ENCODE assay signal across 8 cellular contexts in the genomic region with DNA sequence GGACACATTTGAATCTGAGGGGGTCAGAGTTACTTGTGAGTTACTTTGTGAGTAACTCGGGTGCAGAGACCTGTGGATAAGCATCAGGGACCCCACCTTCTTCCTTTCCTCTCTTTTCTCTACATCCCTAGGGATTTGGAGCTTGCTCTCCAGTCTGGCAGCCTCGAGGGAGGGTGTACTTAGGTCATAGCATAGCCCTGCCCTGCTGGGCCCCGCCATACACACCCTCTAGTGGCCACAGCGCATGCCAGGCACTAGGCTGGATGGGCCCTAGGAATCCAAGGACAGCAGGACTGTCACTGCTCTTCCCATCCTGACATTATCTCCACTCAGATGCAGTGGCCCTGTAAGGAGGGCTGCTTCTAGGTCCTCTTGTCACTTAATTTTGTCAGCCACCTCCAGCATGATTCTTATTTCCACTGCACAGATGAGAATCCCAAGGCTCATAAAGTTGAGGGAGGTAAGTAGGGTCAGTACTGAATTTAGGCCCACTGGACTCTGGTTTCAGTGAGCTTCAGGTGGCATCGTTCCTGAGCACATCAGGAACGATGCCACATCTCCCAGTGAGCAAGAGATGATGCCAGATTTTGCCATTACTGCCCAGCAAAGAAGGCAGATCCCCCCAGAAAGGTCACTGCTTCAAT. TPM values are rescaled to one million over a fixed set of nuclear protein-coding genes. Genes with fewer than 3 reads are reported as not detected.
DNase-seq lines count a peak whose midpoint lies in the region; ATAC-seq and TF ChIP-seq lines count a peak whose summit lies in the region.

No MANE protein-coding gene starts in this region.

- peak; percentile 38 to 48 (median 47) for TF ChIP-seq CTCF in ovary (IDR thresholded peaks at IDR 0.05)
- peak in 1 of 2 donors; percentile 72 for TF ChIP-seq CTCF in suprapubic skin (IDR thresholded peaks at IDR 0.05)

- no peaks in the 10 kb centered on the region for H3K9me3 ChIP-seq in ovary
- no peaks in the 10 kb centered on the region for H3K9me3 ChIP-seq in suprapubic skin

- no peak for TF ChIP-seq EP300 in ovary (IDR thresholded peaks at IDR 0.05)
- TF ChIP-seq EP300 in suprapubic skin (IDR thresholded peaks at IDR 0.05), result no peak

- no peak overlapping the region for H3K4me3 ChIP-seq in ovary
- H3K4me3 ChIP-seq in suprapubic skin, result no peak overlapping the region

- intact Hi-C loops in ovary (cut with DNase I), result no loop called here

- H3K27ac ChIP-seq in ovary (no peak overlapping the region), suprapubic skin (no peak overlapping the region)

- 34 to 46% (median 43%) methylated on average over 6 of the region's 6 CpGs for WGBS in ovary, 3 donors
- 42% methylated on average over 6 of the region's 6 CpGs for WGBS in suprapubic skin

- H3K4me1 ChIP-seq in ovary (ENCODE audit: insufficient read depth), result no peaks in the 10 kb centered on the region
- peaks cover 30% of the 10 kb centered on the region for H3K4me1 ChIP-seq in suprapubic skin

- ATAC-seq in SK-N-SH treated with all-trans-retinoic acid at 6 μM for 48 hours (peak; percentile 64), GM21381 (IDR thresholded peaks at IDR 0.05; ENCODE audit: unreplicated experiment) (no peak), GM19395 (IDR thresholded peaks at IDR 0.05; ENCODE audit: unreplicated experiment) (no peak)

- H3K27me3 ChIP-seq in ovary (no peaks in the 10 kb centered on the region), suprapubic skin (peaks cover 8% of the 10 kb centered on the region)

- no peaks in the 10 kb centered on the region for H3K36me3 ChIP-seq in ovary
- no peaks in the 10 kb centered on the region for H3K36me3 ChIP-seq in suprapubic skin

- peak; percentile 81 for DNase-seq in EH (ENCODE audit: low read depth)
- DNase-seq in HuH-7 (ENCODE audit: low spot score), result peak; percentile 89
- DNase-seq in fibroblast of peridontal ligament (ENCODE audit: extremely low read depth), result peak; percentile 71
- DNase-seq in ovary, result peak; percentile 62 to 74 (median 65)
- no peak for DNase-seq in suprapubic skin (ENCODE audit: low spot score in 2 of 2)

- TF ChIP-seq POLR2A in ovary (IDR thresholded peaks at IDR 0.05) (no peak), suprapubic skin (IDR thresholded peaks at IDR 0.05) (no peak)

TF ChIP-seq in SK-N-SH treated with all-trans-retinoic acid at 6 μM for 48 hours, 23 proteins besides CTCF, POLR2A, EP300 and RAD21:
- TF ChIP-seq SNAI2 (CRISPR knock-in tag; IDR thresholded peaks at IDR 0.05), result no peak
- no peak for TF ChIP-seq ESRRG (CRISPR knock-in tag; IDR thresholded peaks at IDR 0.05)
- TF ChIP-seq, protein P1, sequence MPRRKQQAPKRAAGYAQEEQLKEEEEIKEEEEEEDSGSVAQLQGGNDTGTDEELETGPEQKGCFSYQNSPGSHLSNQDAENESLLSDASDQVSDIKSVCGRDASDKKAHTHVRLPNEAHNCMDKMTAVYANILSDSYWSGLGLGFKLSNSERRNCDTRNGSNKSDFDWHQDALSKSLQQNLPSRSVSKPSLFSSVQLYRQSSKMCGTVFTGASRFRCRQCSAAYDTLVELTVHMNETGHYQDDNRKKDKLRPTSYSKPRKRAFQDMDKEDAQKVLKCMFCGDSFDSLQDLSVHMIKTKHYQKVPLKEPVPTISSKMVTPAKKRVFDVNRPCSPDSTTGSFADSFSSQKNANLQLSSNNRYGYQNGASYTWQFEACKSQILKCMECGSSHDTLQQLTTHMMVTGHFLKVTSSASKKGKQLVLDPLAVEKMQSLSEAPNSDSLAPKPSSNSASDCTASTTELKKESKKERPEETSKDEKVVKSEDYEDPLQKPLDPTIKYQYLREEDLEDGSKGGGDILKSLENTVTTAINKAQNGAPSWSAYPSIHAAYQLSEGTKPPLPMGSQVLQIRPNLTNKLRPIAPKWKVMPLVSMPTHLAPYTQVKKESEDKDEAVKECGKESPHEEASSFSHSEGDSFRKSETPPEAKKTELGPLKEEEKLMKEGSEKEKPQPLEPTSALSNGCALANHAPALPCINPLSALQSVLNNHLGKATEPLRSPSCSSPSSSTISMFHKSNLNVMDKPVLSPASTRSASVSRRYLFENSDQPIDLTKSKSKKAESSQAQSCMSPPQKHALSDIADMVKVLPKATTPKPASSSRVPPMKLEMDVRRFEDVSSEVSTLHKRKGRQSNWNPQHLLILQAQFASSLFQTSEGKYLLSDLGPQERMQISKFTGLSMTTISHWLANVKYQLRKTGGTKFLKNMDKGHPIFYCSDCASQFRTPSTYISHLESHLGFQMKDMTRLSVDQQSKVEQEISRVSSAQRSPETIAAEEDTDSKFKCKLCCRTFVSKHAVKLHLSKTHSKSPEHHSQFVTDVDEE (CRISPR knock-in tag; IDR thresholded peaks at IDR 0.05), result 0 out of 2 replicates have a peak, but pooled peaks have one; percentile 13
- TF ChIP-seq ZFP3 (CRISPR knock-in tag; IDR thresholded peaks at IDR 0.05), result no peak
- no peak for TF ChIP-seq BACH2 (CRISPR knock-in tag; IDR thresholded peaks at IDR 0.05; ENCODE audit: borderline replicate concordance)
- TF ChIP-seq, protein P2, sequence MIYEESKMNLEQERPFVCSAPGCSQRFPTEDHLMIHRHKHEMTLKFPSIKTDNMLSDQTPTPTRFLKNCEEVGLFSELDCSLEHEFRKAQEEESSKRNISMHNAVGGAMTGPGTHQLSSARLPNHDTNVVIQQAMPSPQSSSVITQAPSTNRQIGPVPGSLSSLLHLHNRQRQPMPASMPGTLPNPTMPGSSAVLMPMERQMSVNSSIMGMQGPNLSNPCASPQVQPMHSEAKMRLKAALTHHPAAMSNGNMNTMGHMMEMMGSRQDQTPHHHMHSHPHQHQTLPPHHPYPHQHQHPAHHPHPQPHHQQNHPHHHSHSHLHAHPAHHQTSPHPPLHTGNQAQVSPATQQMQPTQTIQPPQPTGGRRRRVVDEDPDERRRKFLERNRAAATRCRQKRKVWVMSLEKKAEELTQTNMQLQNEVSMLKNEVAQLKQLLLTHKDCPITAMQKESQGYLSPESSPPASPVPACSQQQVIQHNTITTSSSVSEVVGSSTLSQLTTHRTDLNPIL (CRISPR knock-in tag; IDR thresholded peaks at IDR 0.05; ENCODE audit: low read depth), result no peak

RNA-seq across cellular contexts. Expression of a gene that starts 3.6 kb away (rescaled TPM):
- 10 to 100 TPM in 6 of 7 donors, 1 to 10 TPM in 1; 7.1 to 20.3 (median 14.1) TPM for total RNA-seq in ovary
- 10 to 100 TPM in 1 of 2 donors, 1 to 10 TPM in 1; 3.8 to 10.9 TPM for polyA plus RNA-seq in ovary
- 1 to 10 TPM; 2.9 to 7.0 (median 6.9) TPM for total RNA-seq in suprapubic skin

Comparison
In these comparisons a context has a peak if more than half of its experiments do, and no peak if none do; other contexts are left out.
1. DNase-seq: peak in EH (single experiment), HuH-7 (single experiment), fibroblast of peridontal ligament (single experiment) and ovary (5 of 5); none in suprapubic skin (0 of 2).